Comparison of ENCODE assay signal across 15 cellular contexts in the genomic region with DNA sequence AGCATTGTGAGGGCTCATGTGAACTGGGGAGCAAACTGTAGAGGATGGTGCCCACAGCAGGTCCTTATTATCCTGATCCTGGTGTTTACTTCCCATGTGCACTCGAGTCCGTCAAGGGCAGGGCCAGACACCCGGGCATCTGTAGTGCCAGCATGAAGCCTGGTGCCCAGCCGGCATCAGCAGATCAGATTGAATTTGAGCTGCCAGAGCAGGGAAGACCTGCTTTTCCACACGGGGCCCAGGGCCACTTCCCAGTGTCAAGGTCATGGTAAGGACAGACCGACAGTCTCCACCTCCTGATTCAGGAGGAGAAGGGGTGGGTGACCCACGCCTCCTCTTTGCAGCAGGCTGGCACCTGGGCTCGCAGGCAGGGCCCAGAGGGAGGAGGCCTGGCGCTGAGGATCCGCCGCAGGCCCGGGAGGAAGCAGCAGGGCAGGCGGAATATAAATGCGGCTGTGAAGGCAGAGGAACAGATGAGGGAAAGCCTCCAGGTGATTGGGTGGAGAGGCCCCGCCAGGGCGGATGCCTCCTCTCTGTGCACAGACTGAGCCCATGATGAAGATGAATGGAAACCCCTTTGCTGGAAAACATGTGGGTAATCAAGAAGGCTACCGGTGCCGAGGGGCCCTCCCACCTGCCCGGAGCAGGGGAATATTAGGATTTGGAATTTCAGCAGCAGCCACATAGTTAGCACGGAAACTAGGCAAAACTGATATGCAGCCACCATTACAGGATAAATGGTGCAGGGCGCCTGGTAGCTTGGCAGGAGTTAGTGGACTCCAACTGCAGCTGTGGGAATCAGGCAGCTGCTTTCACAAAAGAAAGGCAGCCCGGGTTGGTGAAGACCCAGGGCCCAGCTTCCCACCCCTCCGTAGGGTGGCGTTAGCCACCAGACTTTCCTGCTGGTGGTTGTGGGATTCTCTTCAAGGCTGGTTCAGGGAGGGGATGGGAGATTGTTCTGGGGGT.
"Had no signal": no experiment of that assay in that cellular context is flagged by ENCODE, and none has a peak within 500 bp of the region (broad histone marks: within the 10 kb centered on the region; RNA-seq: fewer than 3 reads in every experiment).

No MANE protein-coding gene starts in this region.

- ATAC-seq: activated CD8-positive, alpha-beta T cell treated with anti-CD3 and anti-CD28 coated beads for 36 hours; activated naive CD4-positive, alpha-beta T cell treated with anti-CD3 and anti-CD28 coated beads, Interleukin-2, amount 50 U/mL, for 72 hours; activated T-cell treated with anti-CD3 and anti-CD28 coated beads, Interleukin-2, amount 50 U/mL, for 4 hours had no signal

- H3K9me3 ChIP-seq: sigmoid colon, spleen, suprapubic skin had no signal

- DNase-seq: activated B cell treated with CpG ODN at 0.5 μM for 24 hours; activated CD4-positive, alpha-beta T cell treated with anti-CD3 and anti-CD28 coated beads for 48 hours; activated CD8-positive, alpha-beta T cell treated with anti-CD3 and anti-CD28 coated beads for 36 hours; activated gamma-delta T cell; activated T-cell treated with anti-CD3 and anti-CD28 coated beads, Interleukin-2, amount 50 U/mL, for 4 hours; effector CD8-positive, alpha-beta T cell; foreskin fibroblast; hypothalamus; kidney glomerular epithelial cell; mesendoderm; sigmoid colon; spleen; trophoblast cell had no signal

- H3K36me3 ChIP-seq: sigmoid colon, spleen, suprapubic skin had no signal

- H3K27me3 ChIP-seq: suprapubic skin had no signal

- H3K4me3 ChIP-seq: sigmoid colon, spleen, suprapubic skin had no signal

- H3K27ac ChIP-seq: sigmoid colon, spleen, suprapubic skin had no signal
